8 cellular contexts compared by ENCODE assay signal in the genomic region with DNA sequence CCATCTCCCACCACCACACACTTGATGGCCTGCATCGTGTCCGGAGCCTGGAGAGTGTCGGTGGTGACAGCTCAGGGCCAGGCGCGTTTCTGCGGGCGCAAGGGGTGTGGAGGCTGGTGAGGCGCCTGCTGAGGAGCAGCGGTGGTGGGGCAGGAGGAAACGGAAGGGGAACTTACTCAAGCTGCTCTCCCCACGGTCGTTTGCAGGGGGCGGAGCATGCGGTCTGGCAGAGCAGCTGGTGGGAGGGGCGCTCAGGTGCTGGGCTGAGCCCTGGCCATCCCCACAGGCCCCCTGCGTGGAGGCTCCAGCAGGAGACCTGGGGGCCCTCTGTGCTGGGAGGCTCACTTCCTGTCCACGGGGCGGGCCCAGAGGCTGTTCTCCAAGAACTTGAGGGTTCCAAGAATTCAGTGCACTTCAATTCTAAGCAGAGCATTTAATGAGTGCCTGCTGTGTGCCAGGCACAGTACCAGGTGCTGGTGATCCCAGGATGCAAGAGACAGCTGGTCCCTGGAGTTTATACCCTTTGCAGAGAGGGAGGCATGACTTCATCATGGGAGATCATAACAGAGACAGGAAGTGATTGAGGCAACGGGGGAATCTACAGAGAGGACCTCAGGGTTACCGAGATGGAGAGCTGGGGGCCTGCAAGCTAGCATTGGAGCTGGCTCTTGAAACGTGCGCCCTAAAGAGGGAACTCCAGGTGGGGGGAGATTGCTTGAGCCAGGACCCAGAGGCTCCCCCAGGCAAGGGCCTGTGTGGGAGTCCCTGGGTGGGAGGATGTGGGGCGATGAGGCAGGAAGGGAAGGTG. TPM values are rescaled to one million over a fixed set of nuclear protein-coding genes. Genes with fewer than 3 reads are reported as not detected.
DNase-seq lines count a peak whose midpoint lies in the region; ATAC-seq, FAIRE-seq and TF ChIP-seq lines count a peak whose summit lies in the region.

A gene (minus strand): TSS at position 156 of the 808 bp plus-strand sequence. CDS start 121 bp downstream, at position 35.

- no peaks in the 10 kb centered on the region for H3K36me3 ChIP-seq in liver (ENCODE audit: control insufficient read depth in 4 of 4, insufficient read depth in 3 of 4, low read depth in 1 of 4, low read length in 3 of 4)
- no peaks in the 10 kb centered on the region for H3K36me3 ChIP-seq in HepG2 (replicated peaks in 1 of 2; ENCODE audit: control insufficient read depth in 1 of 2, insufficient read depth in 2 of 2, low read length in 2 of 2)

- no peak within 1 kb of the TSS for H3K4me2 ChIP-seq in HepG2 (ENCODE audit: low read depth, low read length)

- in situ Hi-C loops in HepG2 (cut with HindIII; ENCODE audit: extremely low pct_ligation_motif_present, low pct_unique_long_range_greater_than_20kb): no loop called here

- H3K9me3 Mint-ChIP-seq in activated naive CD8-positive, alpha-beta T cell treated with anti-CD3 and anti-CD28 coated beads, Interleukin-2, amount 50 U/mL, for 24 hours: no peaks in the 10 kb centered on the region

- DNase-seq in HepG2 (ENCODE audit: low spot score) (no peak), T-helper 2 cell (peak; percentile 66 to 97 (median 78)), iPS-NIHi11 (ENCODE audit: low spot score) (peak; percentile 76), NCI-H510A treated with DMSO at 0.1 percent for 48 hours (lab: John Stamatoyannopoulos, UW) (no peak)
- peak; percentile 94 for DNase-seq in activated naive CD8-positive, alpha-beta T cell treated with anti-CD3 and anti-CD28 coated beads, Interleukin-2, amount 50 U/mL, for 24 hours
- peak; percentile 88 to 95 for DNase-seq in stimulated activated CD4-positive, alpha-beta T cell treated with anti-CD3 and anti-CD28 coated beads, Interleukin-2, amount 100 ng/mL, for 24 hours

- TF ChIP-seq RAD21 in liver (IDR thresholded peaks at IDR 0.05) (no peak), HepG2 (CRISPR knock-in tag; IDR thresholded peaks at IDR 0.05) (no peak)

- H3K36me3 Mint-ChIP-seq in activated naive CD8-positive, alpha-beta T cell treated with anti-CD3 and anti-CD28 coated beads, Interleukin-2, amount 50 U/mL, for 24 hours (ENCODE audit: low read depth): peaks cover 32% of the 10 kb centered on the region

- CTCF ChIA-PET in HepG2 (lab: Yijun Ruan, JAX; ENCODE audit: low intra/inter-chr PET ratio, low total read pairs): no interaction called here

- 23% methylated on average over 23 of the region's 23 CpGs for WGBS in liver
- 53% methylated on average over 14 of the region's 23 CpGs for WGBS in HepG2 (ENCODE audit: low lambda C conversion rate)

- no peak for TF ChIP-seq EP300 in HepG2 (IDR thresholded peaks at IDR 0.05; ENCODE audit: low read depth in 2 of 2, low read length in 2 of 2)
- TF ChIP-seq EP300 in HepG2 (CRISPR knock-in tag; IDR thresholded peaks at IDR 0.05; ENCODE audit: borderline replicate concordance): no peak

- H3K27ac ChIP-seq in liver (ENCODE audit: low read depth in 1 of 2, low read length in 2 of 2) (peak within 1 kb of the TSS; percentile 70 to 76), HepG2 (ENCODE audit: extremely low read length, insufficient read depth, low read length) (no peak within 1 kb of the TSS)

- no peaks in the 10 kb centered on the region for H3K9me3 ChIP-seq in liver (ENCODE audit: control insufficient read depth in 4 of 4, low read length in 3 of 4)
- no peaks in the 10 kb centered on the region for H3K9me3 ChIP-seq in HepG2 (ENCODE audit: low read length)

- H3K4me3 Mint-ChIP-seq in activated naive CD8-positive, alpha-beta T cell treated with anti-CD3 and anti-CD28 coated beads, Interleukin-2, amount 50 U/mL, for 24 hours: peak within 1 kb of the TSS; percentile 90

- intact Hi-C loops in HepG2 (cut with micrococcal nuclease; ENCODE audit: unreplicated experiment): no loop called here

- H3K79me2 ChIP-seq in HepG2 (ENCODE audit: insufficient read depth, low read length): no peaks in the 10 kb centered on the region

- H3K27me3 Mint-ChIP-seq in activated naive CD8-positive, alpha-beta T cell treated with anti-CD3 and anti-CD28 coated beads, Interleukin-2, amount 50 U/mL, for 24 hours: no peaks in the 10 kb centered on the region

- H3K4me1 ChIP-seq in liver (ENCODE audit: control insufficient read depth in 4 of 4, insufficient read depth in 4 of 4, low read length in 3 of 4) (peaks cover 0 to 3% (median 0%) of the 10 kb centered on the region in 4 donors), HepG2 (ENCODE audit: insufficient read depth, low read length) (0 out of 2 replicates have a peak, but pooled peaks cover 5% of the 10 kb centered on the region)

- TF ChIP-seq CTCF in liver (IDR thresholded peaks at IDR 0.05; ENCODE audit: low read depth, low read length, missing input control) (no peak), HepG2 (CRISPR knock-in tag; IDR thresholded peaks at IDR 0.05) (no peak)

- no peak for ATAC-seq in HepG2
- peak; percentile 48 for ATAC-seq in HG03432 (IDR thresholded peaks at IDR 0.05; ENCODE audit: unreplicated experiment)
- ATAC-seq in activated naive CD8-positive, alpha-beta T cell treated with anti-CD3 and anti-CD28 coated beads, Interleukin-2, amount 50 U/mL, for 24 hours: peak; percentile 62

- no TSS peak for BruUV-seq in HepG2 (replicated peaks; lab: Mats Ljungman, UMichigan)

- H3K4me3 ChIP-seq in liver (ENCODE audit: low read depth in 1 of 3, low read length in 3 of 3) (peak within 1 kb of the TSS; percentile 7 to 35 (median 25)), HepG2 (replicated peaks in 1 of 3; ENCODE audit: insufficient read depth in 1 of 3, low read depth in 2 of 3, low read length in 3 of 3) (no peak within 1 kb of the TSS)

- no peak for TF ChIP-seq POLR2A in HepG2 (IDR thresholded peaks at IDR 0.05; ENCODE audit: insufficient read depth in 1 of 2, low read depth in 2 of 2, low read length in 2 of 2)

- peaks cover 2% of the 10 kb centered on the region; the same call in 1 of the 2 replicates for H4K20me1 ChIP-seq in HepG2 (ENCODE audit: insufficient read depth, low read length)

- POLR2A ChIA-PET in HepG2 (lab: Yijun Ruan, JAX): no interaction called here

- peaks cover 55% of the 10 kb centered on the region for H3K4me1 Mint-ChIP-seq in activated naive CD8-positive, alpha-beta T cell treated with anti-CD3 and anti-CD28 coated beads, Interleukin-2, amount 50 U/mL, for 24 hours

- FAIRE-seq in HepG2 (lab: Jason Lieb, UNC): no peak

- no peaks in the 10 kb centered on the region for H3K27me3 ChIP-seq in liver (ENCODE audit: control insufficient read depth in 4 of 4, insufficient read depth in 4 of 4, low read length in 3 of 4)
- H3K27me3 ChIP-seq in HepG2 (ENCODE audit: control insufficient read depth in 1 of 2, insufficient read depth in 2 of 2, low read length in 2 of 2): peaks cover 0 to 37% of the 10 kb centered on the region in 2 experiments; a peak in 3 of 5 replicates

- peak within 1 kb of the TSS; percentile 96 for H3K27ac Mint-ChIP-seq in activated naive CD8-positive, alpha-beta T cell treated with anti-CD3 and anti-CD28 coated beads, Interleukin-2, amount 50 U/mL, for 24 hours

- H2AFZ ChIP-seq in HepG2 (ENCODE audit: low read length): no peak within 1 kb of the TSS

- peak within 1 kb of the TSS in 1 of 2 donors; percentile 36 for H3K9ac ChIP-seq in liver (ENCODE audit: low read depth in 1 of 2, low read length in 2 of 2)
- H3K9ac ChIP-seq in HepG2 (ENCODE audit: insufficient read depth, low read depth, low read length): no peak within 1 kb of the TSS

RNA-seq across cellular contexts. Expression of the gene that starts here (rescaled TPM):
- 10 to 100 TPM in 1 of 2 donors, 1 to 10 TPM in 1; 4.0 to 15.0 TPM for total RNA-seq in liver
- polyA plus RNA-seq in liver: 1 to 10 TPM; 6.1 to 8.7 TPM
- not detected in 2 replicates for total RNA-seq in HepG2 (2016; rRNA removed; fragmentation: Illumina TruSeq; extraction: Trizol)
- total RNA-seq in HepG2 (2016; cell fraction: cytosol; rRNA removed; fragmentation: Illumina TruSeq; extraction: Trizol; ENCODE audit: low read depth): 0.18 TPM in 1 of 2 replicates, not detected in the other
- not detected in 2 replicates for total RNA-seq in HepG2 (2016; cell fraction: insoluble cytoplasmic fraction; rRNA removed; fragmentation: Illumina TruSeq; extraction: Trizol)
- total RNA-seq in HepG2 (2016; cell fraction: membrane; rRNA removed; fragmentation: Illumina TruSeq; extraction: Trizol): 0.28 TPM in 1 of 2 replicates, not detected in the other
- total RNA-seq in HepG2 (2016; cell fraction: nucleus; rRNA removed; fragmentation: Illumina TruSeq; extraction: Trizol): not detected in 2 replicates
- polyA plus RNA-seq in HepG2 (2011; rRNA removed): 0.73 and 0.86 TPM in 2 replicates
- 0.35 and 0.56 TPM in 2 replicates for polyA plus RNA-seq in HepG2 (2011; cell fraction: cytosol; rRNA removed)
- polyA plus RNA-seq in HepG2 (2011; cell fraction: nucleus; rRNA removed): 0.61 and 0.68 TPM in 2 replicates
- polyA plus RNA-seq in HepG2 (2012): 0.39 TPM in 1 of 2 replicates, not detected in the other
- polyA plus RNA-seq in HepG2 (2016; cell fraction: cytosol; fragmentation: Illumina TruSeq; extraction: Trizol; ENCODE audit: low read depth): 0.14 and 0.26 TPM in 2 replicates
- 0.21 TPM in 1 of 2 replicates, not detected in the other for polyA plus RNA-seq in HepG2 (2016; cell fraction: insoluble cytoplasmic fraction; fragmentation: Illumina TruSeq; extraction: Trizol; ENCODE audit: low read depth)
- 0.16 and 0.20 TPM in 2 replicates for polyA plus RNA-seq in HepG2 (2016; cell fraction: membrane; fragmentation: Illumina TruSeq; extraction: Trizol; ENCODE audit: low read depth)
- polyA plus RNA-seq in HepG2 (2016; cell fraction: nucleus; fragmentation: Illumina TruSeq; extraction: Trizol; ENCODE audit: insufficient read depth, low read depth): 0.45 TPM in 1 of 2 replicates, not detected in the other
- 0.64 and 2.0 TPM in 2 replicates for polyA minus RNA-seq in HepG2 (2011; rRNA and poly(A)+ RNA removed; ENCODE audit: low replicate concordance)
- not detected in 2 replicates for polyA minus RNA-seq in HepG2 (2011; cell fraction: cytosol; rRNA and poly(A)+ RNA removed)
- 0.37 TPM in 1 of 2 replicates, not detected in the other for polyA minus RNA-seq in HepG2 (2011; cell fraction: nucleus; rRNA and poly(A)+ RNA removed)

Comparison
In these comparisons a context has a peak if more than half of its experiments do, and no peak if none do; other contexts are left out.
1. H3K4me3 ChIP-seq: peak in liver (3 of 3); none in HepG2 (0 of 3).
2. DNase-seq: peak in T-helper 2 cell (5 of 5), activated naive CD8-positive, alpha-beta T cell treated with anti-CD3 and anti-CD28 coated beads, Interleukin-2, amount 50 U/mL, for 24 hours (single experiment), iPS-NIHi11 (single experiment) and stimulated activated CD4-positive, alpha-beta T cell treated with anti-CD3 and anti-CD28 coated beads, Interleukin-2, amount 100 ng/mL, for 24 hours (2 of 2); none in HepG2 (single experiment) and NCI-H510A treated with DMSO at 0.1 percent for 48 hours (single experiment).